ENCODE assay signal across 10 cellular contexts in the genomic region with DNA sequence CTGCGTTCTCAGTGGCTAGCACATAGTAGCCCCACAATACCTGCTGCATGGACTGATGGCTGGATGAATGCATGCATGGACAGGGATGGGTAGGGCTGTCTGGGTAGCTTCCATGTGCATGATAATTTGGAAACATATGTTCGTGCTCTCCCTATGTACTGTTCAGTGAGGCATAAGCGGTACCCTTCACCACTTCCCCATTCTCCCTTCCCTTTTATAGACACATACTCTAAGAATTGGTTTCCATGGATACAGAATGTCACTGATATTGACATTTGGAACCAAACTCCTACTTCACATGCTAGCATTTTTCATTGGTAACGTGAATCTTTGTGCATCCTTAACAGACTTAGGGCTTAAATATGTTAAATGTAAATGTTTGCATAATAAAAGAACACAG. TPM values are rescaled to one million over a fixed set of nuclear protein-coding genes. Genes with fewer than 3 reads are reported as not detected.
DNase-seq lines count a peak whose midpoint lies in the region; ATAC-seq and TF ChIP-seq lines count a peak whose summit lies in the region.
"Had no signal": no experiment of that assay in that cellular context is flagged by ENCODE, and none has a peak within 500 bp of the region (broad histone marks: within the 10 kb centered on the region; RNA-seq: fewer than 3 reads in every experiment).

No MANE protein-coding gene starts in this region.

- TF ChIP-seq CTCF in brain (conservative IDR thresholded peaks at IDR 0.05), result no peak

- H3K27ac Mint-ChIP-seq in brain, result peak overlapping the region in 4 of 5 experiments; percentile 26 to 97 (median 54)

- H3K27ac ChIP-seq in substantia nigra (ENCODE audit: low read depth, low read length, poor library complexity, severe bottlenecking), result no peak overlapping the region
- H3K27ac ChIP-seq: stomach had no signal

- no peaks in the 10 kb centered on the region for H3K27me3 Mint-ChIP-seq in brain

- peak; percentile 38 for ATAC-seq in GM18861 (IDR thresholded peaks at IDR 0.05; ENCODE audit: unreplicated experiment)
- peak; percentile 44 for ATAC-seq in HG02610 (IDR thresholded peaks at IDR 0.05; ENCODE audit: unreplicated experiment)
- peak; percentile 49 for ATAC-seq in HG03571 (IDR thresholded peaks at IDR 0.05; ENCODE audit: unreplicated experiment)
- ATAC-seq in stimulated activated naive CD8-positive, alpha-beta T cell treated with anti-CD3 and anti-CD28 coated beads, Interleukin-15, Interleukin-2, amounts not matched to agents 100 U/mL and 50 U/mL, for 24 hours, result no peak

- DNase-seq in substantia nigra (lab: John Stamatoyannopoulos, UW), result no peak
- DNase-seq in activated CD8-positive, alpha-beta memory T cell treated with anti-CD3 and anti-CD28 coated beads, Interleukin-2, amount 50 U/mL, for 4 hours, result no peak
- DNase-seq in stimulated activated naive CD8-positive, alpha-beta T cell treated with anti-CD3 and anti-CD28 coated beads, Interleukin-15, Interleukin-2, amounts not matched to agents 100 U/mL and 50 U/mL, for 24 hours, result no peak
- DNase-seq in activated naive CD4-positive, alpha-beta T cell treated with anti-CD3 and anti-CD28 coated beads, Interleukin-2, amount 50 U/mL, for 16 hours, result no peak
- DNase-seq: stomach, SW 1271 had no signal

- peak overlapping the region in 2 of 5 experiments; percentile 19 to 40 for H3K4me3 Mint-ChIP-seq in brain

- H3K4me1 Mint-ChIP-seq in brain, result peaks cover 35% of the 10 kb centered on the region

- H3K36me3 Mint-ChIP-seq in brain, result peaks cover 10% of the 10 kb centered on the region

- peaks cover 0 to 3% (median 2%) of the 10 kb centered on the region in 5 experiments for H3K9me3 Mint-ChIP-seq in brain

RNA-seq across cellular contexts. Expression of a gene that starts 20.4 kb away (rescaled TPM):
- 10.2 TPM for polyA plus RNA-seq in brain (ENCODE audit: insufficient read depth, low read depth, low replicate concordance)
